ENCODE assay signal across 14 cellular contexts in genomic region chr2:234251326-234252271, GRCh38.
DNase-seq lines count a peak whose midpoint lies in the region; ATAC-seq and TF ChIP-seq lines count a peak whose summit lies in the region.
"Had no signal": no experiment of that assay in that cellular context is flagged by ENCODE, and none has a peak within 500 bp of the region (broad histone marks: within the 10 kb centered on the region; RNA-seq: fewer than 3 reads in every experiment).

No MANE protein-coding gene starts in this region.

- peaks cover 2% of the 10 kb centered on the region for H3K36me3 Mint-ChIP-seq in activated naive CD8-positive, alpha-beta T cell treated with anti-CD3 and anti-CD28 coated beads, Interleukin-2, amount 10 ng/mL, durations not matched to agents 7 days and 5 days
- no peaks in the 10 kb centered on the region for H3K36me3 Mint-ChIP-seq in activated naive CD8-positive, alpha-beta T cell treated with anti-CD3 and anti-CD28 coated beads, Interleukin-2, amount 50 U/mL, for 24 hours (ENCODE audit: low read depth)
- no peaks in the 10 kb centered on the region for H3K36me3 Mint-ChIP-seq in activated CD4-positive, alpha-beta memory T cell treated with anti-CD3 and anti-CD28 coated beads for 36 hours
- H3K36me3 Mint-ChIP-seq in CD8-positive, alpha-beta memory T cell, result peaks cover 0 to 1% (median 0%) of the 10 kb centered on the region in 3 donors

- in situ Hi-C loops in brain microvascular endothelial cell (cut with HindIII; ENCODE audit: low pct_ligation_motif_present, low sequenced_read_pairs), result no loop called here

- POLR2A ChIA-PET in activated naive CD8-positive, alpha-beta T cell treated with anti-CD3 and anti-CD28 coated beads, Interleukin-2, amount 10 ng/mL, durations not matched to agents 7 days and 5 days (lab: Charles Lee), result interaction anchor here (1.1 to 1.3 kb wide), 2 partner anchors 13 to 246 kb away, joined by 3 read pairs; no protein-coding TSS in a partner anchor
- POLR2A ChIA-PET in activated CD4-positive, alpha-beta memory T cell treated with anti-CD3 and anti-CD28 coated beads for 36 hours (lab: Charles Lee), result no interaction called here
- POLR2A ChIA-PET in CD8-positive, alpha-beta memory T cell (lab: Charles Lee), result interaction anchor here (0.5 kb wide), 1 partner anchor 94 kb away, joined by 8 read pairs; no protein-coding TSS in a partner anchor

- no peak for ATAC-seq in activated naive CD8-positive, alpha-beta T cell treated with anti-CD3 and anti-CD28 coated beads, Interleukin-2, amount 10 ng/mL, durations not matched to agents 7 days and 5 days (ENCODE audit: low read depth)
- no peak for ATAC-seq in activated naive CD8-positive, alpha-beta T cell treated with anti-CD3 and anti-CD28 coated beads, Interleukin-2, amount 50 U/mL, for 24 hours
- peak; percentile 7 for ATAC-seq in aorta (ENCODE audit: low FRiP score)
- ATAC-seq: GM23338, left cardiac atrium had no signal

- H3K4me3 ChIP-seq in brain microvascular endothelial cell (ENCODE audit: low read depth, low read length) (no peak overlapping the region), kidney epithelial cell (ENCODE audit: low read depth, low read length) (no peak overlapping the region), aorta (ENCODE audit: low read length in 2 of 2) (no peak overlapping the region)
- H3K4me3 ChIP-seq in CD8-positive, alpha-beta memory T cell (ENCODE audit: low read length), result no peak overlapping the region
- H3K4me3 ChIP-seq: cardiac muscle cell, GM23338 had no signal

- peaks cover 4% of the 10 kb centered on the region for H3K9me3 Mint-ChIP-seq in activated naive CD8-positive, alpha-beta T cell treated with anti-CD3 and anti-CD28 coated beads, Interleukin-2, amount 10 ng/mL, durations not matched to agents 7 days and 5 days
- H3K9me3 Mint-ChIP-seq in activated naive CD8-positive, alpha-beta T cell treated with anti-CD3 and anti-CD28 coated beads, Interleukin-2, amount 50 U/mL, for 24 hours, result no peaks in the 10 kb centered on the region
- H3K9me3 Mint-ChIP-seq in activated CD4-positive, alpha-beta memory T cell treated with anti-CD3 and anti-CD28 coated beads for 36 hours, result no peaks in the 10 kb centered on the region
- no peaks in the 10 kb centered on the region for H3K9me3 Mint-ChIP-seq in CD8-positive, alpha-beta memory T cell

- H3K9me3 ChIP-seq in aorta (ENCODE audit: control insufficient read depth, low read length), result no peaks in the 10 kb centered on the region
- no peaks in the 10 kb centered on the region for H3K9me3 ChIP-seq in CD8-positive, alpha-beta memory T cell (ENCODE audit: low read length)

- WGBS in aorta, 2 donors, result 64 to 65% methylated on average over 8 of the region's 8 CpGs

- H3K27ac ChIP-seq in brain microvascular endothelial cell (peak overlapping the region; percentile 94), aorta (ENCODE audit: low read depth in 1 of 2, low read length in 2 of 2) (no peak overlapping the region)
- H3K27ac ChIP-seq in CD8-positive, alpha-beta memory T cell (ENCODE audit: low read depth, low read length), result no peak overlapping the region
- H3K27ac ChIP-seq: cardiac muscle cell had no signal

- TF ChIP-seq CTCF in brain microvascular endothelial cell (IDR thresholded peaks at IDR 0.05; ENCODE audit: low read depth, low read length, missing control alignments) (no peak), kidney epithelial cell (IDR thresholded peaks at IDR 0.05; ENCODE audit: insufficient read depth, low read length, poor library complexity, severe bottlenecking) (no peak)

- H3K27me3 ChIP-seq in brain microvascular endothelial cell (replicated peaks), result no peaks in the 10 kb centered on the region
- no peaks in the 10 kb centered on the region for H3K27me3 ChIP-seq in kidney epithelial cell (ENCODE audit: control insufficient read depth, insufficient read depth, low read length)
- no peaks in the 10 kb centered on the region for H3K27me3 ChIP-seq in aorta (ENCODE audit: control insufficient read depth in 1 of 2, insufficient read depth in 2 of 2, low read length in 1 of 2)
- no peaks in the 10 kb centered on the region for H3K27me3 ChIP-seq in CD8-positive, alpha-beta memory T cell (ENCODE audit: insufficient read depth, low read length, poor library complexity, severe bottlenecking)
- H3K27me3 ChIP-seq: cardiac muscle cell had no signal

- H3K4me1 ChIP-seq in aorta (ENCODE audit: control insufficient read depth in 1 of 2, insufficient read depth in 2 of 2, low read length in 2 of 2), result no peaks in the 10 kb centered on the region
- H3K4me1 ChIP-seq in CD8-positive, alpha-beta memory T cell (ENCODE audit: insufficient read depth, low read length), result no peaks in the 10 kb centered on the region

- CTCF ChIA-PET in activated CD4-positive, alpha-beta memory T cell treated with anti-CD3 and anti-CD28 coated beads for 36 hours (lab: Charles Lee), result interaction anchor here (1.2 to 2.2 kb wide), 2 partner anchors 38 to 116 kb away, joined by 4 to 8 read pairs; no protein-coding TSS in a partner anchor
- CTCF ChIA-PET in CD8-positive, alpha-beta memory T cell (lab: Charles Lee), result interaction anchor here (0.8 to 1.2 kb wide), 2 partner anchors 10 to 171 kb away, joined by 3 read pairs; no protein-coding TSS in a partner anchor

- peak overlapping the region; percentile 15 for H3K27ac Mint-ChIP-seq in activated naive CD8-positive, alpha-beta T cell treated with anti-CD3 and anti-CD28 coated beads, Interleukin-2, amount 10 ng/mL, durations not matched to agents 7 days and 5 days
- H3K27ac Mint-ChIP-seq in activated naive CD8-positive, alpha-beta T cell treated with anti-CD3 and anti-CD28 coated beads, Interleukin-2, amount 50 U/mL, for 24 hours, result no peak overlapping the region
- no peak overlapping the region for H3K27ac Mint-ChIP-seq in activated CD4-positive, alpha-beta memory T cell treated with anti-CD3 and anti-CD28 coated beads for 36 hours
- no peak overlapping the region for H3K27ac Mint-ChIP-seq in CD8-positive, alpha-beta memory T cell
- H3K27ac Mint-ChIP-seq: GM23338 had no signal

- H3K4me1 Mint-ChIP-seq in activated naive CD8-positive, alpha-beta T cell treated with anti-CD3 and anti-CD28 coated beads, Interleukin-2, amount 10 ng/mL, durations not matched to agents 7 days and 5 days, result peaks cover 7% of the 10 kb centered on the region
- peaks cover 5% of the 10 kb centered on the region for H3K4me1 Mint-ChIP-seq in activated naive CD8-positive, alpha-beta T cell treated with anti-CD3 and anti-CD28 coated beads, Interleukin-2, amount 50 U/mL, for 24 hours
- peaks cover 5% of the 10 kb centered on the region for H3K4me1 Mint-ChIP-seq in activated CD4-positive, alpha-beta memory T cell treated with anti-CD3 and anti-CD28 coated beads for 36 hours (ENCODE audit: low read depth)
- H3K4me1 Mint-ChIP-seq in CD8-positive, alpha-beta memory T cell, result peaks cover 4 to 18% (median 8%) of the 10 kb centered on the region in 3 donors
- H3K4me1 Mint-ChIP-seq: GM23338 had no signal

- peaks cover 10% of the 10 kb centered on the region for H3K27me3 Mint-ChIP-seq in activated naive CD8-positive, alpha-beta T cell treated with anti-CD3 and anti-CD28 coated beads, Interleukin-2, amount 10 ng/mL, durations not matched to agents 7 days and 5 days
- peaks cover 2% of the 10 kb centered on the region for H3K27me3 Mint-ChIP-seq in activated naive CD8-positive, alpha-beta T cell treated with anti-CD3 and anti-CD28 coated beads, Interleukin-2, amount 50 U/mL, for 24 hours
- H3K27me3 Mint-ChIP-seq in activated CD4-positive, alpha-beta memory T cell treated with anti-CD3 and anti-CD28 coated beads for 36 hours, result no peaks in the 10 kb centered on the region
- no peaks in the 10 kb centered on the region for H3K27me3 Mint-ChIP-seq in CD8-positive, alpha-beta memory T cell

- H3K36me3 ChIP-seq in brain microvascular endothelial cell (replicated peaks) (no peaks in the 10 kb centered on the region), kidney epithelial cell (ENCODE audit: control insufficient read depth, insufficient read depth, low read length) (no peaks in the 10 kb centered on the region), aorta (ENCODE audit: control insufficient read depth in 1 of 2, insufficient read depth in 2 of 2, low read length in 1 of 2) (no peaks in the 10 kb centered on the region)
- H3K36me3 ChIP-seq in CD8-positive, alpha-beta memory T cell (ENCODE audit: insufficient read depth, low read length), result no peaks in the 10 kb centered on the region
- H3K36me3 ChIP-seq: cardiac muscle cell had no signal

- H3K4me3 Mint-ChIP-seq in activated naive CD8-positive, alpha-beta T cell treated with anti-CD3 and anti-CD28 coated beads, Interleukin-2, amount 10 ng/mL, durations not matched to agents 7 days and 5 days, result no peak overlapping the region
- no peak overlapping the region for H3K4me3 Mint-ChIP-seq in activated naive CD8-positive, alpha-beta T cell treated with anti-CD3 and anti-CD28 coated beads, Interleukin-2, amount 50 U/mL, for 24 hours
- H3K4me3 Mint-ChIP-seq in activated CD4-positive, alpha-beta memory T cell treated with anti-CD3 and anti-CD28 coated beads for 36 hours, result no peak overlapping the region
- H3K4me3 Mint-ChIP-seq in CD8-positive, alpha-beta memory T cell, result no peak overlapping the region
- H3K4me3 Mint-ChIP-seq: GM23338 had no signal

- DNase-seq in activated naive CD8-positive, alpha-beta T cell treated with anti-CD3 and anti-CD28 coated beads, Interleukin-2, amount 10 ng/mL, durations not matched to agents 7 days and 5 days, result no peak
- DNase-seq in activated naive CD8-positive, alpha-beta T cell treated with anti-CD3 and anti-CD28 coated beads, Interleukin-2, amount 50 U/mL, for 24 hours, result no peak
- peak; percentile 96 for DNase-seq in brain microvascular endothelial cell
- peak; percentile 97 for DNase-seq in kidney epithelial cell (ENCODE audit: low read depth)
- DNase-seq in aorta, result no peak
- DNase-seq in activated CD4-positive, alpha-beta memory T cell treated with anti-CD3 and anti-CD28 coated beads for 36 hours, result no peak
- DNase-seq in NK-92 treated with Interleukin-12 subunit alpha and Interleukin-12 subunit beta, amount 100 ng/mL, for 24 hours (lab: John Stamatoyannopoulos, UW), result no peak
- no peak for DNase-seq in CD8-positive, alpha-beta memory T cell
- DNase-seq: activated CD4-positive, CD25-positive, alpha-beta regulatory T cell; AML-193; left cardiac atrium; NCI-H774 had no signal

- intact Hi-C loops in aorta (cut with DNase I), result no loop called here
- intact Hi-C loops in activated CD4-positive, alpha-beta memory T cell treated with anti-CD3 and anti-CD28 coated beads for 36 hours (cut with micrococcal nuclease), result no loop called here

Comparison
In these comparisons a context has a peak if more than half of its experiments do, and no peak if none do; other contexts are left out.
1. DNase-seq: peak in brain microvascular endothelial cell (single experiment) and kidney epithelial cell (single experiment); none in activated naive CD8-positive, alpha-beta T cell treated with anti-CD3 and anti-CD28 coated beads, Interleukin-2, amount 10 ng/mL, durations not matched to agents 7 days and 5 days (single experiment), activated naive CD8-positive, alpha-beta T cell treated with anti-CD3 and anti-CD28 coated beads, Interleukin-2, amount 50 U/mL, for 24 hours (single experiment), aorta (0 of 2), activated CD4-positive, alpha-beta memory T cell treated with anti-CD3 and anti-CD28 coated beads for 36 hours (single experiment), NK-92 treated with Interleukin-12 subunit alpha and Interleukin-12 subunit beta, amount 100 ng/mL, for 24 hours (single experiment) and CD8-positive, alpha-beta memory T cell (0 of 5).